ENCODE assay signal across 14 cellular contexts in genomic region chr13:61685683-61686013, GRCh38.
DNase-seq lines count a peak whose midpoint lies in the region; ATAC-seq and TF ChIP-seq lines count a peak whose summit lies in the region.
"Had no signal": no experiment of that assay in that cellular context is flagged by ENCODE, and none has a peak within 500 bp of the region (broad histone marks: within the 10 kb centered on the region; RNA-seq: fewer than 3 reads in every experiment).

No MANE protein-coding gene starts in this region.

- H3K4me3 ChIP-seq in NB4 (ENCODE audit: low read depth, low read length) (no peak overlapping the region), liver (ENCODE audit: low read depth in 1 of 3, low read length in 3 of 3) (no peak overlapping the region)
- H3K4me3 ChIP-seq: gastroesophageal sphincter had no signal

- H3K36me3 Mint-ChIP-seq in natural killer cell: peaks cover 34% of the 10 kb centered on the region
- H3K36me3 Mint-ChIP-seq in activated naive CD8-positive, alpha-beta T cell treated with anti-CD3 and anti-CD28 coated beads for 36 hours: no peaks in the 10 kb centered on the region
- H3K36me3 Mint-ChIP-seq: stimulated activated memory B cell treated with anti-CD40 and anti-IgM and Interleukin-4, amounts not matched to agents 10 μg/mL and 1 μg/mL and 100 μg/mL, for 72 hours had no signal

- no peak overlapping the region for H3K27ac Mint-ChIP-seq in natural killer cell
- no peak overlapping the region for H3K27ac Mint-ChIP-seq in activated naive CD8-positive, alpha-beta T cell treated with anti-CD3 and anti-CD28 coated beads for 36 hours
- H3K27ac Mint-ChIP-seq: activated T-cell treated with anti-CD3 and anti-CD28 coated beads, Interleukin-2, amount 50 U/mL, for 72 hours; stimulated activated memory B cell treated with anti-CD40 and anti-IgM and Interleukin-4, amounts not matched to agents 10 μg/mL and 1 μg/mL and 100 μg/mL, for 72 hours had no signal

- intact Hi-C loops in natural killer cell (cut with micrococcal nuclease): no loop called here

- no peaks in the 10 kb centered on the region for H3K27me3 ChIP-seq in liver (ENCODE audit: control insufficient read depth in 4 of 4, insufficient read depth in 4 of 4, low read length in 3 of 4)
- H3K27me3 ChIP-seq: gastroesophageal sphincter had no signal

- TF ChIP-seq RAD21 in liver (IDR thresholded peaks at IDR 0.05): peak; percentile 93 to 95

- H3K27me3 Mint-ChIP-seq in natural killer cell (ENCODE audit: low read depth in 2 of 2): no peaks in the 10 kb centered on the region
- no peaks in the 10 kb centered on the region for H3K27me3 Mint-ChIP-seq in activated naive CD8-positive, alpha-beta T cell treated with anti-CD3 and anti-CD28 coated beads for 36 hours
- H3K27me3 Mint-ChIP-seq: stimulated activated memory B cell treated with anti-CD40 and anti-IgM and Interleukin-4, amounts not matched to agents 10 μg/mL and 1 μg/mL and 100 μg/mL, for 72 hours had no signal

- H3K36me3 ChIP-seq in liver (ENCODE audit: control insufficient read depth in 4 of 4, insufficient read depth in 3 of 4, low read depth in 1 of 4, low read length in 3 of 4): no peaks in the 10 kb centered on the region
- H3K36me3 ChIP-seq: gastroesophageal sphincter had no signal

- no peaks in the 10 kb centered on the region for H3K4me1 Mint-ChIP-seq in natural killer cell
- no peaks in the 10 kb centered on the region for H3K4me1 Mint-ChIP-seq in activated naive CD8-positive, alpha-beta T cell treated with anti-CD3 and anti-CD28 coated beads for 36 hours
- H3K4me1 Mint-ChIP-seq: stimulated activated memory B cell treated with anti-CD40 and anti-IgM and Interleukin-4, amounts not matched to agents 10 μg/mL and 1 μg/mL and 100 μg/mL, for 72 hours had no signal

- no peak overlapping the region for H3K27ac ChIP-seq in liver (ENCODE audit: low read depth in 1 of 2, low read length in 2 of 2)
- H3K27ac ChIP-seq: gastroesophageal sphincter, HL-60 had no signal

- H3K9me3 Mint-ChIP-seq in natural killer cell: peaks cover 16 to 31% of the 10 kb centered on the region in 2 donors
- peaks cover 14% of the 10 kb centered on the region for H3K9me3 Mint-ChIP-seq in activated naive CD8-positive, alpha-beta T cell treated with anti-CD3 and anti-CD28 coated beads for 36 hours

- WGBS in liver: 41% methylated on average over 2 of the region's 2 CpGs

- DNase-seq in DMS114 treated with DMSO at 0.1 percent for 48 hours (lab: John Stamatoyannopoulos, UW; ENCODE audit: unreplicated experiment) (peak; percentile 4), NB4 (ENCODE audit: low read depth) (peak; percentile 11), astrocyte of the hippocampus (ENCODE audit: low read depth, low spot score) (peak; percentile 29), natural killer cell (no peak), HCEC 1CT (no peak), NCI-H2107 treated with DMSO at 0.1 percent for 48 hours (lab: John Stamatoyannopoulos, UW; ENCODE audit: unreplicated experiment) (no peak)
- DNase-seq in activated naive CD8-positive, alpha-beta T cell treated with anti-CD3 and anti-CD28 coated beads for 36 hours: no peak
- DNase-seq: activated T-cell treated with anti-CD3 and anti-CD28 coated beads, Interleukin-2, amount 50 U/mL, for 72 hours; stimulated activated CD4-positive, alpha-beta T cell treated with anti-CD3 and anti-CD28 coated beads, Interleukin-12 subunit alpha, Interleukin-12 subunit beta, amount 100 ng/mL, for 4 hours; T-helper 9 cell had no signal

- no peak overlapping the region for H3K9ac ChIP-seq in liver (ENCODE audit: low read depth in 1 of 2, low read length in 2 of 2)

- ATAC-seq in natural killer cell: no peak
- ATAC-seq: activated T-cell treated with anti-CD3 and anti-CD28 coated beads, Interleukin-2, amount 50 U/mL, for 72 hours; gastroesophageal sphincter; stimulated activated memory B cell treated with anti-CD40 and anti-IgM and Interleukin-4, amounts not matched to agents 10 μg/mL and 1 μg/mL and 100 μg/mL, for 72 hours had no signal

- TF ChIP-seq CTCF in NB4 (IDR thresholded peaks at IDR 0.05; ENCODE audit: low read depth, low read length) (no peak), liver (IDR thresholded peaks at IDR 0.05; ENCODE audit: low read depth, low read length, missing input control) (peak; percentile 56), natural killer cell (IDR thresholded peaks at IDR 0.05) (no peak)

- H3K4me3 Mint-ChIP-seq in natural killer cell: no peak overlapping the region
- no peak overlapping the region for H3K4me3 Mint-ChIP-seq in activated naive CD8-positive, alpha-beta T cell treated with anti-CD3 and anti-CD28 coated beads for 36 hours
- H3K4me3 Mint-ChIP-seq: activated T-cell treated with anti-CD3 and anti-CD28 coated beads, Interleukin-2, amount 50 U/mL, for 72 hours; stimulated activated memory B cell treated with anti-CD40 and anti-IgM and Interleukin-4, amounts not matched to agents 10 μg/mL and 1 μg/mL and 100 μg/mL, for 72 hours had no signal

- H3K4me1 ChIP-seq in liver (ENCODE audit: control insufficient read depth in 4 of 4, insufficient read depth in 4 of 4, low read length in 3 of 4): peaks cover 0 to 3% (median 0%) of the 10 kb centered on the region in 4 donors
- H3K4me1 ChIP-seq: gastroesophageal sphincter had no signal

- H3K9me3 ChIP-seq in liver (ENCODE audit: control insufficient read depth in 4 of 4, low read length in 3 of 4): no peaks in the 10 kb centered on the region
- H3K9me3 ChIP-seq: gastroesophageal sphincter had no signal

- no peak for TF ChIP-seq POLR2A in NB4 (IDR thresholded peaks at IDR 0.05; ENCODE audit: extremely low read depth, insufficient read length)

TF ChIP-seq in liver, 16 proteins besides CTCF, POLR2A, EP300 and RAD21:
- no peak for TF ChIP-seq FOXA1 (IDR thresholded peaks at IDR 0.05)
- TF ChIP-seq RXRA (IDR thresholded peaks at IDR 0.05): peak in 1 of 2 donors; percentile 80
- TF ChIP-seq HNF4A (conservative IDR thresholded peaks at IDR 0.05): peak in 1 of 2 donors; percentile 15

Comparison
In these comparisons a context has a peak if more than half of its experiments do, and no peak if none do; other contexts are left out.
1. DNase-seq: peak in DMS114 treated with DMSO at 0.1 percent for 48 hours (single experiment), NB4 (single experiment) and astrocyte of the hippocampus (single experiment); none in natural killer cell (single experiment), activated naive CD8-positive, alpha-beta T cell treated with anti-CD3 and anti-CD28 coated beads for 36 hours (single experiment), HCEC 1CT (single experiment) and NCI-H2107 treated with DMSO at 0.1 percent for 48 hours (single experiment).